In the genomic region with DNA sequence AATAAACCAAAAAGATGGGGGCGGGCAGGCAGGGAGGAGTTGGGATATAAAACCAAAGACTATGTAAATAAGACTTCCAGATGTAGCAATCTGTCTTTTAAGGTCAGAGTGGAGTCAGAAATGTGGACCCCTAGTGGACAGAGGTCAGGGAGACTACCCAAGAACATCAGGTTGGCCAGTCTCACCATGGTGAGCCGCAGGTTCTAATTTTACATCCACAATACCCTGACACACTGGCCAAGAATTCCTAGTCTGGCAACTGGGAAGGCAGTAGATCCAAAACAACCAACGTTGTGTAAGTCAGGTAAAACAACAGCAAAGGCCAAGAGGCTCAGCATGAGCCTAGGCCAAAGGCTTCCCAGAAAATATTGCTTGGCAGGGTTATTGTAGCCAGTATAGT, we compare ENCODE assay signal across 12 cellular contexts.
DNase-seq lines count a peak whose midpoint lies in the region; ATAC-seq and TF ChIP-seq lines count a peak whose summit lies in the region.
"Had no signal": no experiment of that assay in that cellular context is flagged by ENCODE, and none has a peak within 500 bp of the region (broad histone marks: within the 10 kb centered on the region; RNA-seq: fewer than 3 reads in every experiment).

No MANE protein-coding gene starts in this region.

- H3K27me3 Mint-ChIP-seq in chondrocyte (ENCODE audit: low read depth) = no peaks in the 10 kb centered on the region
- H3K27me3 Mint-ChIP-seq in neural progenitor cell (ENCODE audit: insufficient read depth, low read depth) = peaks cover 4% of the 10 kb centered on the region
- H3K27me3 Mint-ChIP-seq: T-helper 17 cell had no signal

- no peaks in the 10 kb centered on the region for H3K9me2 ChIP-seq in Loucy (replicated peaks; ENCODE audit: low read depth, low read length)

- no peak overlapping the region for H3K27ac ChIP-seq in neural progenitor cell
- no peak overlapping the region for H3K27ac ChIP-seq in stomach
- H3K27ac ChIP-seq in gastroesophageal sphincter = no peak overlapping the region
- H3K27ac ChIP-seq: spleen had no signal

- TF ChIP-seq CTCF in Loucy (conservative IDR thresholded peaks at IDR 0.05; ENCODE audit: low read length) (peak; percentile 60), chondrocyte (IDR thresholded peaks at IDR 0.05) (peak; percentile 11), neural progenitor cell (IDR thresholded peaks at IDR 0.05) (peak; percentile 37), stomach (IDR thresholded peaks at IDR 0.05) (no peak), gastroesophageal sphincter (IDR thresholded peaks at IDR 0.05) (no peak)

- H2AFZ ChIP-seq in Loucy (ENCODE audit: low read length) = no peak overlapping the region
- no peak overlapping the region for H2AFZ ChIP-seq in neural progenitor cell (replicated peaks)

- H3K9me3 ChIP-seq in Loucy (ENCODE audit: insufficient read depth, low read depth, low read length) (no peaks in the 10 kb centered on the region), neural progenitor cell (ENCODE audit: low read depth) (no peaks in the 10 kb centered on the region), stomach (no peaks in the 10 kb centered on the region), gastroesophageal sphincter (no peaks in the 10 kb centered on the region)
- H3K9me3 ChIP-seq: spleen had no signal

- H3K36me3 ChIP-seq in Loucy (ENCODE audit: insufficient read depth, low read length) (no peaks in the 10 kb centered on the region), neural progenitor cell (no peaks in the 10 kb centered on the region), stomach (no peaks in the 10 kb centered on the region), gastroesophageal sphincter (no peaks in the 10 kb centered on the region)
- H3K36me3 ChIP-seq: spleen had no signal

- H3K4me3 Mint-ChIP-seq in chondrocyte (ENCODE audit: unreplicated experiment) = no peak overlapping the region
- no peak overlapping the region for H3K4me3 Mint-ChIP-seq in neural progenitor cell
- H3K4me3 Mint-ChIP-seq: T-helper 17 cell had no signal

- DNase-seq in G401 (ENCODE audit: low spot score) (peak; percentile 9), chondrocyte (ENCODE audit: low spot score) (no peak), neural progenitor cell (ENCODE audit: low spot score) (peak; percentile 10), stomach (no peak)
- DNase-seq: cortex of kidney, GOT3, NCI-H526, spleen, T-helper 17 cell had no signal

- intact Hi-C loops in stomach (cut with DNase I; ENCODE audit: low total_unique reads) = no loop called here

- H3K9me3 Mint-ChIP-seq in chondrocyte (ENCODE audit: low read depth) = no peaks in the 10 kb centered on the region
- no peaks in the 10 kb centered on the region for H3K9me3 Mint-ChIP-seq in neural progenitor cell

- H3K36me3 Mint-ChIP-seq in chondrocyte (ENCODE audit: low read depth) (no peaks in the 10 kb centered on the region), neural progenitor cell (no peaks in the 10 kb centered on the region)

- H3F3A ChIP-seq in Loucy (ENCODE audit: low read depth) = no peaks in the 10 kb centered on the region
- H3F3A ChIP-seq in neural progenitor cell (ENCODE audit: low read depth) = no peaks in the 10 kb centered on the region

- H3K27me3 ChIP-seq in Loucy (ENCODE audit: insufficient read depth, low read length, poor library complexity, severe bottlenecking) (no peaks in the 10 kb centered on the region), neural progenitor cell (no peaks in the 10 kb centered on the region), stomach (no peaks in the 10 kb centered on the region), gastroesophageal sphincter (no peaks in the 10 kb centered on the region)
- H3K27me3 ChIP-seq: spleen had no signal

- TF ChIP-seq EP300 in stomach (IDR thresholded peaks at IDR 0.05) = no peak
- TF ChIP-seq EP300 in gastroesophageal sphincter (IDR thresholded peaks at IDR 0.05) = no peak

- H3K4me1 Mint-ChIP-seq in chondrocyte (ENCODE audit: low read depth) = peaks cover 55% of the 10 kb centered on the region
- H3K4me1 Mint-ChIP-seq in neural progenitor cell = peaks cover 7% of the 10 kb centered on the region

- H3K4me2 ChIP-seq in Loucy (ENCODE audit: low read depth, low read length, poor library complexity, severe bottlenecking) = no peak overlapping the region
- no peak overlapping the region for H3K4me2 ChIP-seq in neural progenitor cell

- H3K27ac Mint-ChIP-seq in chondrocyte (ENCODE audit: unreplicated experiment) (no peak overlapping the region), neural progenitor cell (no peak overlapping the region)

- in situ Hi-C loops in G401 (cut with HindIII; ENCODE audit: low sequenced_read_pairs) = no loop called here

- TF ChIP-seq POLR2A in stomach (IDR thresholded peaks at IDR 0.05) (no peak), gastroesophageal sphincter (IDR thresholded peaks at IDR 0.05) (no peak)

- H3K4me1 ChIP-seq in Loucy (ENCODE audit: insufficient read depth, low read length, poor library complexity, severe bottlenecking) (peaks cover 6% of the 10 kb centered on the region), neural progenitor cell (peaks cover 5% of the 10 kb centered on the region), stomach (peaks cover 0 to 15% (median 8%) of the 10 kb centered on the region in 4 donors), gastroesophageal sphincter (peaks cover 0 to 13% (median 8%) of the 10 kb centered on the region in 3 donors)

- H3K4me3 ChIP-seq in Loucy (ENCODE audit: low read length, poor library complexity, severe bottlenecking) (no peak overlapping the region), neural progenitor cell (no peak overlapping the region), stomach (no peak overlapping the region), gastroesophageal sphincter (no peak overlapping the region)
- H3K4me3 ChIP-seq: spleen had no signal

- H4K20me1 ChIP-seq in Loucy (ENCODE audit: insufficient read depth, low read length, poor library complexity, severe bottlenecking) (no peaks in the 10 kb centered on the region), neural progenitor cell (ENCODE audit: low read depth) (no peaks in the 10 kb centered on the region)

- ATAC-seq in GM21528 (IDR thresholded peaks at IDR 0.05; ENCODE audit: low FRiP score, unreplicated experiment) (no peak), gastroesophageal sphincter (no peak)
- ATAC-seq: T-helper 17 cell had no signal

- peaks cover 23% of the 10 kb centered on the region; the same call in 1 of the 2 replicates for H3K79me2 ChIP-seq in Loucy (ENCODE audit: insufficient read depth, low read length)
- H3K79me2 ChIP-seq in neural progenitor cell (ENCODE audit: low read depth) = no peaks in the 10 kb centered on the region

- WGBS in stomach, 5 donors = 67 to 82% (median 81%) methylated on average over 3 of the region's 3 CpGs
- 75 to 88% methylated on average over 1 to 3 of the region's 3 CpGs for WGBS in gastroesophageal sphincter (ENCODE audit: low coverage in 1 of 2), 2 donors

- H3K9ac ChIP-seq in Loucy (ENCODE audit: low read depth, low read length, poor library complexity, severe bottlenecking) (no peak overlapping the region), neural progenitor cell (no peak overlapping the region)

Comparison
In these comparisons a context has a peak if more than half of its experiments do, and no peak if none do; other contexts are left out.
1. DNase-seq: peak in G401 (single experiment) and neural progenitor cell (single experiment); none in chondrocyte (single experiment) and stomach (single experiment).
2. CTCF ChIP-seq: peak in Loucy (single experiment), chondrocyte (single experiment) and neural progenitor cell (single experiment); none in stomach (0 of 7) and gastroesophageal sphincter (0 of 4).